1 cellular context compared by ENCODE assay signal in genomic region chr19:40263440-40264313, GRCh38.
TF ChIP-seq lines count a peak whose summit lies in the region.

No MANE protein-coding gene starts in this region.

TF ChIP-seq in A549, 52 proteins besides CTCF, POLR2A, EP300 and RAD21 (continued from another document):
- TF ChIP-seq HMGXB4 (CRISPR knock-in tag; IDR thresholded peaks at IDR 0.05; ENCODE audit: borderline replicate concordance): no peak
- TF ChIP-seq, protein P1, sequence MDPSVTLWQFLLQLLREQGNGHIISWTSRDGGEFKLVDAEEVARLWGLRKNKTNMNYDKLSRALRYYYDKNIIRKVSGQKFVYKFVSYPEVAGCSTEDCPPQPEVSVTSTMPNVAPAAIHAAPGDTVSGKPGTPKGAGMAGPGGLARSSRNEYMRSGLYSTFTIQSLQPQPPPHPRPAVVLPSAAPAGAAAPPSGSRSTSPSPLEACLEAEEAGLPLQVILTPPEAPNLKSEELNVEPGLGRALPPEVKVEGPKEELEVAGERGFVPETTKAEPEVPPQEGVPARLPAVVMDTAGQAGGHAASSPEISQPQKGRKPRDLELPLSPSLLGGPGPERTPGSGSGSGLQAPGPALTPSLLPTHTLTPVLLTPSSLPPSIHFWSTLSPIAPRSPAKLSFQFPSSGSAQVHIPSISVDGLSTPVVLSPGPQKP (IDR thresholded peaks at IDR 0.05; ENCODE audit: low read depth, low read length): no peak
- TF ChIP-seq PHF8 (IDR thresholded peaks at IDR 0.05; ENCODE audit: borderline replicate concordance, low read depth): no peak
- no peak for TF ChIP-seq SREBF2 (IDR thresholded peaks at IDR 0.05)
- no peak for TF ChIP-seq HOXB13 (CRISPR knock-in tag; IDR thresholded peaks at IDR 0.05; ENCODE audit: low read depth)
- no peak for TF ChIP-seq RARB (CRISPR knock-in tag; IDR thresholded peaks at IDR 0.05)
- TF ChIP-seq RFX5 (IDR thresholded peaks at IDR 0.05): no peak
- no peak for TF ChIP-seq NR3C1 (IDR thresholded peaks at IDR 0.05)
TF ChIP-seq in A549: peak in this region for 0.
